Comparison of ENCODE assay signal across 25 cellular contexts in the genomic region with DNA sequence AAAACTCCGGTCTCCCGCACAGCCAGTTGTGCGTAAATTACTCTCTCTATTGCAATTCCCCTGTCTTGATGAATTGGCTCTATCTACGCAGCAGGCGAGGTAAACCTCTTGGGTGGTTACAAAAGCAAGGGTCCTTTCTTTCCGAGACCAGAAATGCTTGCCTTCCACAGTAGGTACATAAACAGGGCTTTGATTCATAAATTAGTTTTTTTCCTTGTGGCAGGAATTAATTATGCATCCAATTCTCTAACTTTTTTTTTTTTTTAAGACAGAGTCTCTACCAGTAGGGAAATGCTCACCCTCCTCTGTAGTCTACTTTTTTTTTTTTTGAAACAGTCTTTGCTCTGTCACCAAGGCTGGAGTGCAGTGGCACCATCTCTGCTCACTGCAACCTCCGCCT. TPM values are rescaled to one million over a fixed set of nuclear protein-coding genes. Genes with fewer than 3 reads are reported as not detected.
A peak's percentile ranks its signal among the peaks of the same experiment; 100 is the strongest.
DNase-seq lines count a peak whose midpoint lies in the region; ATAC-seq and TF ChIP-seq lines count a peak whose summit lies in the region.
"Had no signal": no experiment of that assay in that cellular context is flagged by ENCODE, and none has a peak within 500 bp of the region (broad histone marks: within the 10 kb centered on the region; RNA-seq: fewer than 3 reads in every experiment).

No MANE protein-coding gene starts in this region.

- H3K4me1 Mint-ChIP-seq in neural crest cell (no peaks in the 10 kb centered on the region), T-helper 17 cell (no peaks in the 10 kb centered on the region)

- H3K36me3 Mint-ChIP-seq in neural crest cell (ENCODE audit: low read depth) (no peaks in the 10 kb centered on the region), T-helper 17 cell (ENCODE audit: low read depth) (no peaks in the 10 kb centered on the region)

- no peaks in the 10 kb centered on the region for H3K27me3 ChIP-seq in left ventricle myocardium inferior (ENCODE audit: low read depth)
- H3K27me3 ChIP-seq: BE2C, Peyer's patch had no signal

- intact Hi-C loops in left ventricle myocardium inferior (cut with micrococcal nuclease): no loop called here
- intact Hi-C loops in cardiac septum (cut with DNase I): no loop called here

- no peak overlapping the region for H3K4me3 Mint-ChIP-seq in neural crest cell
- no peak overlapping the region for H3K4me3 Mint-ChIP-seq in T-helper 17 cell
- H3K4me3 Mint-ChIP-seq: CD4-positive, alpha-beta T cell had no signal

- DNase-seq in left ventricle myocardium inferior (no peak), cardiac septum (ENCODE audit: low spot score) (no peak), cardiac fibroblast (ENCODE audit: low read depth in 2 of 2) (no peak), neural crest cell (ENCODE audit: low read depth, low spot score) (no peak), T-helper 17 cell (no peak), NCI-H2171 (lab: John Stamatoyannopoulos, UW) (no peak)
- DNase-seq: 8988T; BE2C; CD4-positive, alpha-beta T cell; COR-L47; DMS79 treated with DMSO at 0.1 percent for 48 hours; GOT3; HCEC 1CT; KG1; NCI-H1092 treated with DMSO at 0.1 percent for 48 hours; NCI-H1436 treated with DMSO at 0.1 percent for 48 hours; NCI-H1930; NCI-H226; NCI-H524; NCI-H774; NK-92 treated with Interleukin-12 subunit alpha and Interleukin-12 subunit beta, amount 100 ng/mL, for 24 hours; Peyer's patch had no signal

- H3K27ac Mint-ChIP-seq in neural crest cell (ENCODE audit: unreplicated experiment): no peak overlapping the region
- H3K27ac Mint-ChIP-seq in T-helper 17 cell: no peak overlapping the region
- H3K27ac Mint-ChIP-seq: CD4-positive, alpha-beta T cell had no signal

- no peaks in the 10 kb centered on the region for H3K9me3 Mint-ChIP-seq in neural crest cell
- H3K9me3 Mint-ChIP-seq: CD4-positive, alpha-beta T cell had no signal

- no peak overlapping the region for H3K4me3 ChIP-seq in left ventricle myocardium inferior
- no peak overlapping the region for H3K4me3 ChIP-seq in cardiac fibroblast (replicated peaks in 1 of 2; ENCODE audit: low read depth in 2 of 2, low read length in 2 of 2)
- H3K4me3 ChIP-seq: Peyer's patch had no signal

- H3K27ac ChIP-seq in left ventricle myocardium inferior (replicated peaks): no peak overlapping the region
- H3K27ac ChIP-seq: Peyer's patch had no signal

- H3K27me3 Mint-ChIP-seq in neural crest cell (ENCODE audit: low read depth): no peaks in the 10 kb centered on the region
- H3K27me3 Mint-ChIP-seq in T-helper 17 cell: no peaks in the 10 kb centered on the region
- H3K27me3 Mint-ChIP-seq: CD4-positive, alpha-beta T cell had no signal

- peak; percentile 12 for TF ChIP-seq CTCF in left ventricle myocardium inferior (IDR thresholded peaks at IDR 0.05; ENCODE audit: borderline replicate concordance)
- TF ChIP-seq CTCF in cardiac fibroblast (IDR thresholded peaks at IDR 0.05; ENCODE audit: low read depth, low read length): peak; percentile 0
- peak; percentile 31 for TF ChIP-seq CTCF in neural crest cell (conservative IDR thresholded peaks at IDR 0.05)

- H3K36me3 ChIP-seq in left ventricle myocardium inferior: no peaks in the 10 kb centered on the region
- H3K36me3 ChIP-seq: BE2C, Peyer's patch had no signal

- H3K4me1 ChIP-seq in left ventricle myocardium inferior: no peaks in the 10 kb centered on the region
- H3K4me1 ChIP-seq: BE2C, Peyer's patch had no signal

- H3K9me3 ChIP-seq in left ventricle myocardium inferior (replicated peaks) (no peaks in the 10 kb centered on the region), T-helper 17 cell (ENCODE audit: control insufficient read depth, low read length, poor library complexity, severe bottlenecking) (no peaks in the 10 kb centered on the region)
- H3K9me3 ChIP-seq: BE2C, Peyer's patch had no signal

- no peak for ATAC-seq in T-helper 17 cell
- no peak for ATAC-seq in GM19463 (IDR thresholded peaks at IDR 0.05; ENCODE audit: unreplicated experiment)
- ATAC-seq: SK-N-SH treated with all-trans-retinoic acid at 6 μM for 48 hours had no signal

RNA-seq across cellular contexts. Expression of a gene that starts 16.3 kb away (rescaled TPM):
- total RNA-seq in left ventricle myocardium inferior (not detected), cardiac septum (0.46 TPM), neural crest cell (not detected in 2 replicates), T-helper 17 cell (10 to 100 TPM; 13.9 to 14.1 TPM)
- total RNA-seq: HT1080 had no signal

RNA-seq across cellular contexts. Expression of a gene that starts 36.1 kb away (rescaled TPM):
- total RNA-seq in left ventricle myocardium inferior (9.8 TPM), cardiac septum (10.9 TPM), neural crest cell (3.5 TPM in 2 replicates), T-helper 17 cell (1 to 10 TPM; 3.6 to 3.7 TPM)
- total RNA-seq: HT1080 had no signal

RNA-seq across cellular contexts. Expression of a gene that starts 44.8 kb away (rescaled TPM):
- total RNA-seq in left ventricle myocardium inferior (302 TPM), cardiac septum (211 TPM), neural crest cell (94.2 and 98.2 TPM in 2 replicates), T-helper 17 cell (10 to 100 TPM; 26.9 to 29.5 TPM)

RNA-seq across cellular contexts. Expression of a gene that starts 54.5 kb away (rescaled TPM):
- 2.8 TPM for total RNA-seq in left ventricle myocardium inferior
- total RNA-seq in cardiac septum: 2.0 TPM
- not detected in 2 replicates for total RNA-seq in neural crest cell
- under 1 TPM in 1 of 2 donors, not detected in 1; 0.45 TPM for total RNA-seq in T-helper 17 cell
- total RNA-seq: CD4-positive, alpha-beta T cell; HT1080 had no signal

Comparison
In these comparisons a context has a peak if more than half of its experiments do, and no peak if none do; other contexts are left out.
1. RNA of a gene that starts 16.3 kb away (total RNA-seq): 13.9 to 14.1 TPM in T-helper 17 cell; 0.46 TPM in cardiac septum (single experiment), not detected in neural crest cell and not detected in left ventricle myocardium inferior (single experiment); every median in the first group is over 10 times any median in the second.
2. Peak in every context shown above with its lines, with median percentiles within 50 percentile points of each other: CTCF ChIP-seq.